10 cellular contexts compared by ENCODE assay signal in genomic region chr12:1692895-1693294, GRCh38. TPM values are rescaled to one million over a fixed set of nuclear protein-coding genes. Genes with fewer than 3 reads are reported as not detected.
DNase-seq lines count a peak whose midpoint lies in the region; ATAC-seq and TF ChIP-seq lines count a peak whose summit lies in the region.
"Had no signal": no experiment of that assay in that cellular context is flagged by ENCODE, and none has a peak within 500 bp of the region (broad histone marks: within the 10 kb centered on the region; RNA-seq: fewer than 3 reads in every experiment).

No MANE protein-coding gene starts in this region.

- peaks cover 68% of the 10 kb centered on the region for H3K79me2 ChIP-seq in MM.1S (ENCODE audit: low read length)

- H3F3A ChIP-seq in MM.1S (ENCODE audit: insufficient read depth, low read length), result peaks cover 8% of the 10 kb centered on the region

- H3K4me2 ChIP-seq in MM.1S (ENCODE audit: low read depth, low read length), result no peak overlapping the region

- H3K9me2 ChIP-seq in MM.1S (replicated peaks; ENCODE audit: insufficient read depth, low read length), result no peaks in the 10 kb centered on the region

- H3K4me1 Mint-ChIP-seq in CD14-positive monocyte (peaks cover 58% of the 10 kb centered on the region), mesothelial cell of epicardium (peaks cover 49% of the 10 kb centered on the region)

- H3K9me3 Mint-ChIP-seq in CD14-positive monocyte (no peaks in the 10 kb centered on the region), mesothelial cell of epicardium (no peaks in the 10 kb centered on the region)

- no peak for TF ChIP-seq CTCF in CD14-positive monocyte (IDR thresholded peaks at IDR 0.05)
- no peak for TF ChIP-seq CTCF in GM20000 (IDR thresholded peaks at IDR 0.05; ENCODE audit: extremely low read depth, missing control alignments)
- TF ChIP-seq CTCF in mesothelial cell of epicardium (IDR thresholded peaks at IDR 0.05; ENCODE audit: unreplicated experiment), result no peak
- TF ChIP-seq CTCF in MM.1S (IDR thresholded peaks at IDR 0.05; ENCODE audit: low read length), result no peak

- peaks cover 5 to 14% of the 10 kb centered on the region in 2 donors for H3K36me3 Mint-ChIP-seq in CD14-positive monocyte
- peaks cover 4% of the 10 kb centered on the region for H3K36me3 Mint-ChIP-seq in mesothelial cell of epicardium

- no peaks in the 10 kb centered on the region; the same call in 1 of the 2 replicates for H4K20me1 ChIP-seq in MM.1S (ENCODE audit: insufficient read depth, low read length)

- H2AFZ ChIP-seq in MM.1S (ENCODE audit: low read length), result no peak overlapping the region

- H3K4me3 Mint-ChIP-seq in CD14-positive monocyte, result peak overlapping the region; percentile 64 to 67
- H3K4me3 Mint-ChIP-seq in mesothelial cell of epicardium, result peak overlapping the region; percentile 98

- H3K27ac Mint-ChIP-seq in CD14-positive monocyte, result peak overlapping the region; percentile 88 to 94 (median 91)
- peak overlapping the region; percentile 50 for H3K27ac Mint-ChIP-seq in mesothelial cell of epicardium

- H3K4me3 ChIP-seq in SK-N-MC (peak overlapping the region; percentile 94), MM.1S (ENCODE audit: low read length) (no peak overlapping the region)

- H3K27me3 Mint-ChIP-seq in CD14-positive monocyte (ENCODE audit: low read depth in 3 of 3), result no peaks in the 10 kb centered on the region
- H3K27me3 Mint-ChIP-seq in mesothelial cell of epicardium (ENCODE audit: low read depth), result no peaks in the 10 kb centered on the region

- intact Hi-C loops in CD14-positive monocyte (cut with micrococcal nuclease), result no loop called here

- peaks cover 11% of the 10 kb centered on the region for H3K4me1 ChIP-seq in MM.1S (ENCODE audit: low read length)

- no peak overlapping the region for H3K27ac ChIP-seq in SK-N-MC
- H3K27ac ChIP-seq in MM.1S (ENCODE audit: low read length), result no peak overlapping the region

- H3K9ac ChIP-seq in SK-N-MC (ENCODE audit: insufficient read length) (no peak overlapping the region), MM.1S (ENCODE audit: low read length) (no peak overlapping the region)

- H3K9me3 ChIP-seq in SK-N-MC (ENCODE audit: low read depth, low read length), result no peaks in the 10 kb centered on the region
- H3K9me3 ChIP-seq in MM.1S (replicated peaks; ENCODE audit: insufficient read depth, low read length), result no peaks in the 10 kb centered on the region

- no peak for DNase-seq in CD14-positive monocyte (ENCODE audit: low spot score)
- peak; percentile 10 for DNase-seq in GM20000 (ENCODE audit: low spot score)
- no peak for DNase-seq in SK-N-MC (ENCODE audit: low read depth, low spot score)
- DNase-seq in mesothelial cell of epicardium (ENCODE audit: low spot score in 2 of 2, unreplicated experiment in 2 of 2), result no peak
- DNase-seq in NCI-H2227 (lab: John Stamatoyannopoulos, UW; ENCODE audit: unreplicated experiment), result no peak
- no peak for DNase-seq in MM.1S
- DNase-seq: activated effector memory CD4-positive, alpha-beta T cell treated with anti-CD3 and anti-CD28 coated beads, Interleukin-2, amount 50 U/mL, for 16 hours; NCI-H524 had no signal

- no peaks in the 10 kb centered on the region for H3K27me3 ChIP-seq in MM.1S (replicated peaks; ENCODE audit: insufficient read depth, low read length)

- H3K36me3 ChIP-seq in SK-N-MC (ENCODE audit: insufficient read depth, low read length) (peaks cover 9% of the 10 kb centered on the region), MM.1S (replicated peaks; ENCODE audit: insufficient read depth, low read length) (no peaks in the 10 kb centered on the region)

- ATAC-seq in GM19328 (IDR thresholded peaks at IDR 0.05; ENCODE audit: unreplicated experiment), result no peak
- ATAC-seq in HG03135 (IDR thresholded peaks at IDR 0.05; ENCODE audit: unreplicated experiment), result no peak

RNA-seq across cellular contexts. Expression of gene ADIPOR2, which starts 2.0 kb away (rescaled TPM):
- polyA plus RNA-seq in CD14-positive monocyte, result 1 to 10 TPM; 3.9 to 6.2 TPM
- total RNA-seq in mesothelial cell of epicardium, result 77.2 to 87.3 TPM (median 77.4 TPM) in 3 replicates
